Comparison of ENCODE assay signal across 8 cellular contexts in the genomic region with DNA sequence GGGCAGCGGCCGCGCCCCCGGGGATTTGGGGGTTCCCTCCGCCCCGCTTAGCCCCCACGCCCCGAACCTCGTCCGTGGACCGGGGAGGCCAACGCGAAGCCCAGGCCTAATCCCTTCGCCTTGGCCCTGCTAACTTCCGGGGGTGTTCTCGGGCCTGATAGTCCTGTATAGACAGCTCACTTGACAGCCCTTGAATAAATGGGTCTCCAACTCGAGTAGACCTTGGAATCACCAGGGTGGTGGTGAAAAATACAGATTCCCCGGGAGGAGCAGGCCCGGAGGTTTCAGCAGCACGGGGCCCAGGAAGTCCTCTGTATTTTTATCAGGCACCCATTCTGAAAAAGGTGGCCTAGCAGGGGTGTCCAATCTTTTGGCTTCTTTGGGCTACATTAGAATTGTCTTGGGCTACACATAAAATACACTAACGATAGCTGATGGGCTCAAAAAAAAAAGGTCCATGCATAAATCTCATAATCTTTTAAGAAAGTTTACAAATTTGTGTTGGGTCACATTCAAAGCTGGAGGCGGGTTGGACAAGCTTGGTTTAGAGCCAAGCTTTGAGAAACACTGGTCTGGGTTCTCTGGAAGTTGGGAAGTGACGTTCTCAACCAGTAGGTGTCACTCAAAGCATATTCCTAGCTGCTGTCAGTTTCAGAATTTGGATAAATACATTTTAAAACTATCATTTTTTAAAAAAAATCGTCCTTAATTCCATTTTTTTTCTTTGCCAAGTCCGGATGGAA.
A peak's percentile ranks its signal among the peaks of the same experiment; 100 is the strongest.
DNase-seq lines count a peak whose midpoint lies in the region; ATAC-seq and TF ChIP-seq lines count a peak whose summit lies in the region.

No MANE protein-coding gene starts in this region.

- H3K27me3 ChIP-seq in esophagus muscularis mucosa (no peaks in the 10 kb centered on the region), mucosa of stomach (ENCODE audit: control insufficient read depth, insufficient read depth, low read length) (no peaks in the 10 kb centered on the region)

- H3K4me1 ChIP-seq in esophagus muscularis mucosa (peaks cover 24 to 40% (median 32%) of the 10 kb centered on the region in 4 donors), mucosa of stomach (ENCODE audit: control insufficient read depth, insufficient read depth, low read length) (peaks cover 5% of the 10 kb centered on the region)

- H3K4me3 ChIP-seq in esophagus muscularis mucosa, result peak overlapping the region; percentile 63 to 74 (median 68)
- H3K4me3 ChIP-seq in mucosa of stomach (ENCODE audit: low read length), result no peak overlapping the region

- H3K9me3 ChIP-seq in esophagus muscularis mucosa, result no peaks in the 10 kb centered on the region
- no peaks in the 10 kb centered on the region for H3K9me3 ChIP-seq in mucosa of stomach (ENCODE audit: control insufficient read depth, low read length)

- ATAC-seq in GM19328 (IDR thresholded peaks at IDR 0.05; ENCODE audit: unreplicated experiment), result peak; percentile 40
- ATAC-seq in HG03442 (IDR thresholded peaks at IDR 0.05; ENCODE audit: unreplicated experiment), result peak; percentile 40

- no peaks in the 10 kb centered on the region for H3K27me3 Mint-ChIP-seq in Calu3 (ENCODE audit: unreplicated experiment)

- no TSS peak for BruUV-seq in Calu3 (replicated peaks; lab: Mats Ljungman, UMichigan)

- H3K27ac Mint-ChIP-seq in Calu3 (ENCODE audit: unreplicated experiment), result peak overlapping the region; percentile 50

- WGBS in esophagus muscularis mucosa, result under 1% methylated on average over 14 of the region's 25 CpGs

- peaks cover 16% of the 10 kb centered on the region for H3K36me3 Mint-ChIP-seq in Calu3 (ENCODE audit: insufficient read depth, unreplicated experiment)

- TF ChIP-seq POLR2A in esophagus muscularis mucosa (IDR thresholded peaks at IDR 0.05; ENCODE audit: low read depth), result no peak

- peak overlapping the region; percentile 69 for H3K4me3 Mint-ChIP-seq in Calu3 (ENCODE audit: low read depth, unreplicated experiment)

- H3K9me3 Mint-ChIP-seq in Calu3 (ENCODE audit: low read depth, unreplicated experiment), result no peaks in the 10 kb centered on the region

- H3K36me3 ChIP-seq in esophagus muscularis mucosa (no peaks in the 10 kb centered on the region), mucosa of stomach (ENCODE audit: control insufficient read depth, insufficient read depth, low read length) (no peaks in the 10 kb centered on the region)

- CTCF ChIA-PET in Calu3 (lab: Charles Lee), result interaction anchor here (0.7 to 1.6 kb wide), 6 partner anchors 16 to 206 kb away, joined by 3 to 4 read pairs (median 4); no protein-coding TSS in a partner anchor

- intact Hi-C loops in Calu3 (cut with micrococcal nuclease; ENCODE audit: unreplicated experiment), result no loop called here
- intact Hi-C loops in esophagus muscularis mucosa (cut with DNase I), result no loop called here

- peak; percentile 45 for DNase-seq in Calu3
- peak; percentile 10 for DNase-seq in NCI-H510A (lab: John Stamatoyannopoulos, UW)
- peak; percentile 20 to 40 for DNase-seq in activated CD4-positive, alpha-beta T cell treated with anti-CD3 and anti-CD28 coated beads, Interleukin-2, amount 50 U/mL, for 48 hours
- DNase-seq in esophagus muscularis mucosa (ENCODE audit: extremely low spot score), result no peak
- DNase-seq in ureter (ENCODE audit: low spot score), result peak; percentile 84

- H3K9ac ChIP-seq in mucosa of stomach (ENCODE audit: low read length), result peak overlapping the region; percentile 54

- H3K27ac ChIP-seq in esophagus muscularis mucosa (replicated peaks in 1 of 4), result peak overlapping the region; percentile 95 to 99 (median 98)

- TF ChIP-seq EP300 in esophagus muscularis mucosa (IDR thresholded peaks at IDR 0.05), result no peak

- TF ChIP-seq CTCF in Calu3 (IDR thresholded peaks at IDR 0.05; ENCODE audit: unreplicated experiment) (peak; percentile 39), esophagus muscularis mucosa (IDR thresholded peaks at IDR 0.05) (peak; percentile 57 to 70 (median 67))

- H3K4me1 Mint-ChIP-seq in Calu3 (ENCODE audit: low read depth, unreplicated experiment), result no peaks in the 10 kb centered on the region
